In genomic region chr5:133054697-133055471, GRCh38 we compare ENCODE assay signal across 1 cellular context.
TF ChIP-seq lines count a peak whose summit lies in the region.

No MANE protein-coding gene starts in this region.

TF ChIP-seq in K562, 482 proteins besides CTCF, POLR2A, EP300 and RAD21 (continued from another document):
- TF ChIP-seq HOMEZ (CRISPR knock-in tag; IDR thresholded peaks at IDR 0.05) (no peak), ZNF384 (IDR thresholded peaks at IDR 0.05; ENCODE audit: low read depth, low read length) (peak; percentile 41; the same call in 1 of the 2 replicates)
